29 cellular contexts compared by ENCODE assay signal in genomic region chr6:53944538-53944937, GRCh38.
A peak's percentile ranks its signal among the peaks of the same experiment; 100 is the strongest.
DNase-seq lines count a peak whose midpoint lies in the region; ATAC-seq and TF ChIP-seq lines count a peak whose summit lies in the region.
"Had no signal": no experiment of that assay in that cellular context is flagged by ENCODE, and none has a peak within 500 bp of the region (broad histone marks: within the 10 kb centered on the region; RNA-seq: fewer than 3 reads in every experiment).

No MANE protein-coding gene starts in this region.

- H3K4me3 Mint-ChIP-seq in chondrocyte (ENCODE audit: unreplicated experiment) (no peak overlapping the region), osteocyte (ENCODE audit: unreplicated experiment) (no peak overlapping the region)
- H3K4me3 Mint-ChIP-seq: CD8-positive, alpha-beta T cell; IgD-negative memory B cell had no signal

- no peaks in the 10 kb centered on the region for H3K27me3 Mint-ChIP-seq in chondrocyte (ENCODE audit: low read depth)
- no peaks in the 10 kb centered on the region for H3K27me3 Mint-ChIP-seq in osteocyte (ENCODE audit: unreplicated experiment)

- no peaks in the 10 kb centered on the region for H3K36me3 ChIP-seq in heart right ventricle
- H3K36me3 ChIP-seq: SJSA1 had no signal

- ATAC-seq in right cardiac atrium (peak; percentile 36 to 47), heart right ventricle (no peak), GM21529 (IDR thresholded peaks at IDR 0.05; ENCODE audit: unreplicated experiment) (no peak)
- ATAC-seq: CD8-positive, alpha-beta T cell; HCT116 had no signal

- H3K27me3 ChIP-seq in right cardiac atrium (ENCODE audit: control insufficient read depth, insufficient read depth) (no peaks in the 10 kb centered on the region), heart right ventricle (no peaks in the 10 kb centered on the region)
- H3K27me3 ChIP-seq: SJSA1 had no signal

- H3K27ac ChIP-seq in right cardiac atrium (ENCODE audit: low read length) (no peak overlapping the region), heart right ventricle (no peak overlapping the region)
- H3K27ac ChIP-seq: KMS-11, SJSA1 had no signal

- DNase-seq in right cardiac atrium = peak in 1 of 3 donors; percentile 52
- no peak for DNase-seq in heart right ventricle
- DNase-seq in chondrocyte (ENCODE audit: low spot score) = no peak
- no peak for DNase-seq in osteocyte (ENCODE audit: extremely low spot score, unreplicated experiment)
- no peak for DNase-seq in SW 1271 (lab: John Stamatoyannopoulos, UW)
- no peak for DNase-seq in hippocampal formation (lab: John Stamatoyannopoulos, UW)
- DNase-seq in DMS53 (lab: John Stamatoyannopoulos, UW) = no peak
- DNase-seq: 8988T; AML-193; C1 segment of cervical spinal cord; CD8-positive, alpha-beta T cell; DMS 273 treated with DMSO at 0.1 percent for 48 hours; DMS79 treated with DMSO at 0.1 percent for 48 hours; GF-D8; NCI-H1048; NCI-H1417; NCI-H1694; NCI-H2081; NCI-H2171; NCI-H226; NCI-H510A; NCI-H69; Right ventricle myocardium superior; RPMI8226 had no signal

- 74% methylated on average over 5 of the region's 5 CpGs for WGBS in right cardiac atrium
- 85 to 87% methylated on average over 5 of the region's 5 CpGs for WGBS in heart right ventricle, 2 donors

- intact Hi-C loops in right cardiac atrium (cut with DNase I) = loop anchor here in 1 of 4 donors (5.0 kb wide), 1 partner anchor 147 kb away; the partner anchor contains the start of gene LRRC1
- intact Hi-C loops in heart right ventricle (cut with DNase I) = no loop called here

- H3K4me3 ChIP-seq in right cardiac atrium (ENCODE audit: low read length) (no peak overlapping the region), heart right ventricle (no peak overlapping the region)
- H3K4me3 ChIP-seq: SJSA1 had no signal

- peaks cover 23% of the 10 kb centered on the region for H3K9me3 Mint-ChIP-seq in chondrocyte (ENCODE audit: low read depth)
- H3K9me3 Mint-ChIP-seq in osteocyte (ENCODE audit: unreplicated experiment) = peaks cover 19% of the 10 kb centered on the region
- H3K9me3 Mint-ChIP-seq: CD8-positive, alpha-beta T cell had no signal

- H3K27ac Mint-ChIP-seq in chondrocyte (ENCODE audit: unreplicated experiment) (peak overlapping the region; percentile 63), osteocyte (ENCODE audit: unreplicated experiment) (peak overlapping the region; percentile 11)
- H3K27ac Mint-ChIP-seq: CD8-positive, alpha-beta T cell; IgD-negative memory B cell had no signal

- peaks cover 24% of the 10 kb centered on the region for H3K4me1 Mint-ChIP-seq in chondrocyte (ENCODE audit: low read depth)
- peaks cover 24% of the 10 kb centered on the region for H3K4me1 Mint-ChIP-seq in osteocyte (ENCODE audit: unreplicated experiment)
- H3K4me1 Mint-ChIP-seq: IgD-negative memory B cell had no signal

- H3K36me3 Mint-ChIP-seq in chondrocyte (ENCODE audit: low read depth) (peaks cover 16% of the 10 kb centered on the region), osteocyte (ENCODE audit: unreplicated experiment) (no peaks in the 10 kb centered on the region)
- H3K36me3 Mint-ChIP-seq: CD8-positive, alpha-beta T cell; IgD-negative memory B cell had no signal

- H3K9me3 ChIP-seq in right cardiac atrium (ENCODE audit: control insufficient read depth, low read length) (no peaks in the 10 kb centered on the region), heart right ventricle (peaks cover 0 to 15% (median 0%) of the 10 kb centered on the region in 11 donors)

- no peak for TF ChIP-seq CTCF in heart right ventricle (IDR thresholded peaks at IDR 0.05)
- no peak for TF ChIP-seq CTCF in chondrocyte (IDR thresholded peaks at IDR 0.05)
- no peak for TF ChIP-seq CTCF in osteocyte (IDR thresholded peaks at IDR 0.05)

- peaks cover 2% of the 10 kb centered on the region for H3K4me1 ChIP-seq in right cardiac atrium (ENCODE audit: control insufficient read depth, insufficient read depth, low read length)
- H3K4me1 ChIP-seq in heart right ventricle = peaks cover 0 to 16% (median 0%) of the 10 kb centered on the region in 9 donors
- H3K4me1 ChIP-seq: SJSA1 had no signal

Comparison
In these comparisons a context has a peak if more than half of its experiments do, and no peak if none do; other contexts are left out.
1. ATAC-seq: peak in right cardiac atrium (2 of 2); none in heart right ventricle (0 of 8) and GM21529 (single experiment).